ENCODE assay signal across 22 cellular contexts in the genomic region with DNA sequence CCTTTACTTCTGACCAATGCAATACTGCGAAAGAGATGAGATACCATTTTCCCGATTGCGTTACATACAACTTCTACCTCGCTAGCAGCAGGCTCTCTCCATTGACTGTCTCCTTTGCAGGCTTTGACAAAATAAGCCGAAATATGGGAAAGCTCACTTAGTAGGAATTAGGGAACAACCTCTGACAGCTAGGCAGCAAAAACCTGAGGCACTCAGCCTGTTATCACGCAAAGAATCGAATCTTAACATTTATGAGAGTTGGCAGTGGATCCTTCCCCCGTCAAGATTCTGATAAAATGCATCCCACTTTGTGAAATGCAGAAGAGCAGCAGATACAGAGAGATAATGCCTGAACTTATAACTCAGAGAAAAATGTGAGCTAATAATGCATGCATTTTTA.
DNase-seq lines count a peak whose midpoint lies in the region; ATAC-seq, FAIRE-seq and TF ChIP-seq lines count a peak whose summit lies in the region.
"Had no signal": no experiment of that assay in that cellular context is flagged by ENCODE, and none has a peak within 500 bp of the region (broad histone marks: within the 10 kb centered on the region; RNA-seq: fewer than 3 reads in every experiment).

No MANE protein-coding gene starts in this region.

- CTCF ChIA-PET in K562 (lab: Yijun Ruan, JAX; ENCODE audit: low intra/inter-chr PET ratio), result no interaction called here

- no peak for FAIRE-seq in K562 (lab: Jason Lieb, UNC)
- FAIRE-seq: A549, GM12891, GM18507 had no signal

- H3K4me2 ChIP-seq in Karpas-422 (ENCODE audit: low read depth, low read length, poor library complexity, severe bottlenecking) (no peak overlapping the region), K562 (ENCODE audit: insufficient read depth, low read length) (peak overlapping the region; percentile 8; the same call in 1 of the 2 replicates)
- H3K4me2 ChIP-seq: A549; BLaER1 treated with 17β-estradiol and CSF1 and Interleukin-3, amounts not matched to agents 10 nM and 100 nM had no signal

- no peaks in the 10 kb centered on the region for H3K9me2 ChIP-seq in Karpas-422 (replicated peaks; ENCODE audit: insufficient read depth, low read length)

- intact Hi-C loops in K562 (cut with micrococcal nuclease), result no loop called here

- in situ Hi-C loops in K562 (cut with MboI), result no loop called here

- no peak for ATAC-seq in K562
- no peak for ATAC-seq in stimulated activated effector memory CD8-positive, alpha-beta T cell treated with anti-CD3 and anti-CD28 coated beads, Interleukin-12 subunit alpha, Interleukin-12 subunit beta, amount 100 ng/mL, for 72 hours
- ATAC-seq in effector memory CD8-positive, alpha-beta T cell (replicated peaks), result no peak
- ATAC-seq: A549, HCT116 had no signal

- no peak for TF ChIP-seq RAD21 in K562 (CRISPR knock-in tag; conservative IDR thresholded peaks at IDR 0.05 in 1 of 2, IDR thresholded peaks at IDR 0.05 in 1 of 2)

- no peak overlapping the region for H3K4me3 ChIP-seq in Karpas-422 (ENCODE audit: low read length)
- H3K4me3 ChIP-seq in K562, result no peak overlapping the region
- H3K4me3 ChIP-seq: A549; BLaER1 treated with 17β-estradiol and CSF1 and Interleukin-3, amounts not matched to agents 10 nM and 100 nM had no signal

- no peak for TF ChIP-seq EP300 in K562 (IDR thresholded peaks at IDR 0.05; ENCODE audit: low read length)

- H4K20me1 ChIP-seq in Karpas-422 (ENCODE audit: insufficient read depth, low read depth, low read length), result no peaks in the 10 kb centered on the region
- no peaks in the 10 kb centered on the region for H4K20me1 ChIP-seq in K562 (replicated peaks; ENCODE audit: control insufficient read depth, insufficient read depth, low read length)
- H4K20me1 ChIP-seq: BLaER1 treated with 17β-estradiol and CSF1 and Interleukin-3, amounts not matched to agents 10 nM and 100 nM had no signal

- H3K27ac Mint-ChIP-seq in stimulated activated effector memory CD8-positive, alpha-beta T cell treated with anti-CD3 and anti-CD28 coated beads, Interleukin-12 subunit alpha, Interleukin-12 subunit beta, amount 100 ng/mL, for 72 hours, result no peak overlapping the region
- H3K27ac Mint-ChIP-seq in effector memory CD8-positive, alpha-beta T cell, result no peak overlapping the region
- H3K27ac Mint-ChIP-seq: CD14-positive monocyte; CD4-positive, alpha-beta T cell; H9 had no signal

- POLR2A ChIA-PET in K562 (lab: Yijun Ruan, JAX), result no interaction called here

- no peaks in the 10 kb centered on the region for H3K9me1 ChIP-seq in K562 (ENCODE audit: control insufficient read depth, insufficient read depth, low read length)

- H3K36me3 Mint-ChIP-seq in stimulated activated effector memory CD8-positive, alpha-beta T cell treated with anti-CD3 and anti-CD28 coated beads, Interleukin-12 subunit alpha, Interleukin-12 subunit beta, amount 100 ng/mL, for 72 hours, result no peaks in the 10 kb centered on the region
- H3K36me3 Mint-ChIP-seq in effector memory CD8-positive, alpha-beta T cell (ENCODE audit: insufficient read depth), result no peaks in the 10 kb centered on the region
- H3K36me3 Mint-ChIP-seq: CD14-positive monocyte; CD8-positive, alpha-beta memory T cell had no signal

- H3K27me3 Mint-ChIP-seq in effector memory CD8-positive, alpha-beta T cell, result no peaks in the 10 kb centered on the region
- H3K27me3 Mint-ChIP-seq: CD4-positive, alpha-beta T cell; CD8-positive, alpha-beta memory T cell had no signal

- H3K9ac ChIP-seq in Karpas-422 (ENCODE audit: low read length) (no peak overlapping the region), K562 (ENCODE audit: insufficient read depth in 1 of 2, low read depth in 2 of 2, low read length in 2 of 2) (no peak overlapping the region)
- H3K9ac ChIP-seq: BLaER1 treated with 17β-estradiol and CSF1 and Interleukin-3, amounts not matched to agents 10 nM and 100 nM had no signal

- no TSS peak for BruUV-seq in K562 (replicated peaks; lab: Mats Ljungman, UMichigan)

- WGBS in K562 (ENCODE audit: insufficient coverage, low coverage, missing lambda C conversion rate), result 1% methylated on average over 7 of the region's 8 CpGs

- H3K27ac ChIP-seq in Karpas-422 (ENCODE audit: low read length) (no peak overlapping the region), K562 (ENCODE audit: extremely low read depth, low read depth, low read length) (no peak overlapping the region)
- H3K27ac ChIP-seq: A549; BLaER1 treated with 17β-estradiol and CSF1 and Interleukin-3, amounts not matched to agents 10 nM and 100 nM had no signal

- H3K4me1 Mint-ChIP-seq in stimulated activated effector memory CD8-positive, alpha-beta T cell treated with anti-CD3 and anti-CD28 coated beads, Interleukin-12 subunit alpha, Interleukin-12 subunit beta, amount 100 ng/mL, for 72 hours, result no peaks in the 10 kb centered on the region
- H3K4me1 Mint-ChIP-seq in effector memory CD8-positive, alpha-beta T cell (ENCODE audit: low read depth in 2 of 2), result no peaks in the 10 kb centered on the region
- H3K4me1 Mint-ChIP-seq: CD14-positive monocyte; CD8-positive, alpha-beta memory T cell; H9 had no signal

- DNase-seq in D341Med (ENCODE audit: low spot score), result peak; percentile 25
- DNase-seq in Karpas-422, result no peak
- DNase-seq in K562 (ENCODE audit: extremely low read depth in 1 of 4, low spot score in 3 of 4), result peak in 1 of 4 experiments; percentile 1
- DNase-seq in globus pallidus (ENCODE audit: low spot score), result no peak
- DNase-seq in stimulated activated effector memory CD8-positive, alpha-beta T cell treated with anti-CD3 and anti-CD28 coated beads, Interleukin-12 subunit alpha, Interleukin-12 subunit beta, amount 100 ng/mL, for 72 hours (ENCODE audit: low spot score in 2 of 2), result no peak
- no peak for DNase-seq in effector memory CD8-positive, alpha-beta T cell
- DNase-seq: 8988T; ACHN; AML-193; BE2C; CD4-positive, alpha-beta T cell; CD8-positive, alpha-beta memory T cell; DMS53; DMS79 treated with DMSO at 0.1 percent for 48 hours; GF-D8; H9 had no signal

- H3K36me3 ChIP-seq in Karpas-422 (ENCODE audit: insufficient read depth, low read length) (no peaks in the 10 kb centered on the region), K562 (ENCODE audit: control insufficient read depth, insufficient read depth, low read length) (no peaks in the 10 kb centered on the region)
- H3K36me3 ChIP-seq: BE2C; BLaER1 treated with 17β-estradiol and CSF1 and Interleukin-3, amounts not matched to agents 10 nM and 100 nM had no signal

- H3K4me1 ChIP-seq in Karpas-422 (ENCODE audit: low read length) (peaks cover 5% of the 10 kb centered on the region), K562 (replicated peaks in 1 of 2; ENCODE audit: control insufficient read depth in 2 of 2, insufficient read depth in 2 of 2, low read length in 2 of 2) (no peaks in the 10 kb centered on the region)
- H3K4me1 ChIP-seq: A549; BE2C; BLaER1 treated with 17β-estradiol and CSF1 and Interleukin-3, amounts not matched to agents 10 nM and 100 nM had no signal

- H3K79me2 ChIP-seq in Karpas-422 (ENCODE audit: low read length) (no peaks in the 10 kb centered on the region), K562 (ENCODE audit: control insufficient read depth, insufficient read depth, low read length) (no peaks in the 10 kb centered on the region)

- TF ChIP-seq CTCF in K562 (IDR thresholded peaks at IDR 0.05 in 2 of 3, conservative IDR thresholded peaks at IDR 0.05 in 1 of 3; ENCODE audit: insufficient read depth in 2 of 3, low read depth in 1 of 3, low read length in 3 of 3), result no peak

- H3K9me3 ChIP-seq in Karpas-422 (ENCODE audit: low read length), result no peaks in the 10 kb centered on the region
- H3K9me3 ChIP-seq in K562 (replicated peaks; ENCODE audit: control insufficient read depth, insufficient read depth, low read depth, low read length), result no peaks in the 10 kb centered on the region; the same call in 1 of the 2 replicates
- H3K9me3 ChIP-seq: A549; BE2C; BLaER1 treated with 17β-estradiol and CSF1 and Interleukin-3, amounts not matched to agents 10 nM and 100 nM had no signal

- H3K4me3 Mint-ChIP-seq in stimulated activated effector memory CD8-positive, alpha-beta T cell treated with anti-CD3 and anti-CD28 coated beads, Interleukin-12 subunit alpha, Interleukin-12 subunit beta, amount 100 ng/mL, for 72 hours, result no peak overlapping the region
- no peak overlapping the region for H3K4me3 Mint-ChIP-seq in effector memory CD8-positive, alpha-beta T cell
- H3K4me3 Mint-ChIP-seq: CD14-positive monocyte; CD4-positive, alpha-beta T cell; CD8-positive, alpha-beta memory T cell; H9 had no signal

- H3K9me3 Mint-ChIP-seq in stimulated activated effector memory CD8-positive, alpha-beta T cell treated with anti-CD3 and anti-CD28 coated beads, Interleukin-12 subunit alpha, Interleukin-12 subunit beta, amount 100 ng/mL, for 72 hours, result peaks cover 10% of the 10 kb centered on the region
- H3K9me3 Mint-ChIP-seq in effector memory CD8-positive, alpha-beta T cell, result peaks cover 0 to 6% of the 10 kb centered on the region in 2 donors

- peak overlapping the region; percentile 29; the same call in 1 of the 2 replicates for H2AFZ ChIP-seq in Karpas-422 (ENCODE audit: low read length)
- H2AFZ ChIP-seq in K562 (ENCODE audit: low read depth, low read length), result peak overlapping the region; percentile 48

- TF ChIP-seq POLR2A in K562 (conservative IDR thresholded peaks at IDR 0.05), result no peak

- H3K27me3 ChIP-seq in Karpas-422 (ENCODE audit: low read length) (no peaks in the 10 kb centered on the region), K562 (ENCODE audit: control insufficient read depth in 2 of 2, insufficient read depth in 2 of 2, low read length in 2 of 2) (no peaks in the 10 kb centered on the region)
- H3K27me3 ChIP-seq: BE2C; BLaER1 treated with 17β-estradiol and CSF1 and Interleukin-3, amounts not matched to agents 10 nM and 100 nM had no signal

TF ChIP-seq in K562, 482 proteins besides CTCF, POLR2A, EP300 and RAD21 (continues in another document):
- TF ChIP-seq FOXA1 (IDR thresholded peaks at IDR 0.05; ENCODE audit: borderline replicate concordance), result no peak
- TF ChIP-seq GTF2A2 (tag; IDR thresholded peaks at IDR 0.05), result no peak
- TF ChIP-seq NR2C1 (IDR thresholded peaks at IDR 0.05), result no peak
- no peak for TF ChIP-seq NR2C1 (tag; IDR thresholded peaks at IDR 0.05)
- TF ChIP-seq NR3C1 (CRISPR knock-in tag; IDR thresholded peaks at IDR 0.05), result no peak
- TF ChIP-seq ZNF584 (CRISPR knock-in tag; IDR thresholded peaks at IDR 0.05; ENCODE audit: low read depth), result no peak
- TF ChIP-seq ELF1 (tag; IDR thresholded peaks at IDR 0.05), result no peak
- TF ChIP-seq SIN3A (IDR thresholded peaks at IDR 0.05; ENCODE audit: borderline replicate concordance in 2 of 2, control insufficient read depth in 1 of 2, low read depth in 2 of 2, low read length in 2 of 2), result no peak
